Comparison of ENCODE assay signal across 26 cellular contexts in the genomic region with DNA sequence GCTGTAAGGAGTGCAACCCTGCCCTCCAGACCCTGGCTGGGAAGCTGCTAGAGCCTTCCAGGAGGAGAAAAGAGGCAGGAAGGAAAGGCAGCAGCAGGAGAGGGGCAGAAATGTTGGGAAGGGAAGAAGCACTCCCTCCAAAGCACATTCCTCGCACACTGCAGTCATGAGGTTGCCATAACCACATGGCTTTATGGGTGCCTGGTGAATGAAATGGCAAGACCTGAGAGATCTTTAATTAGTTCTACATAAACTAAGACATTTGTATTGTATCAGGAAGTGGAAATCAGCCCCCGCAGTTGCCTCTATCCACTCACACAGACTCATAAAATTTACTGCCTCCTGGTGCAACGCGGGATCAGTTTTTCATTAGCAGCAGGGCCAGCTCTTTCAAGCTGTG.
"Had no signal": no experiment of that assay in that cellular context is flagged by ENCODE, and none has a peak within 500 bp of the region (broad histone marks: within the 10 kb centered on the region; RNA-seq: fewer than 3 reads in every experiment).

No MANE protein-coding gene starts in this region.

- H3K27me3 ChIP-seq: left lung, right lobe of liver, stomach, suprapubic skin, tibial nerve had no signal

- DNase-seq: activated CD4-positive, alpha-beta T cell treated with anti-CD3 and anti-CD28 coated beads for 36 hours; activated CD4-positive, alpha-beta T cell treated with anti-CD3 and anti-CD28 coated beads, Interleukin-2, amount 50 U/mL, for 4 hours; activated CD8-positive, alpha-beta memory T cell treated with anti-CD3 and anti-CD28 coated beads for 24 hours; activated CD8-positive, alpha-beta memory T cell treated with anti-CD3 and anti-CD28 coated beads, Interleukin-2, amount 50 U/mL, for 48 hours; activated naive CD4-positive, alpha-beta T cell treated with Interleukin-2 at 50 U/mL for 16 hours; activated T-cell treated with anti-CD3 and anti-CD28 coated beads, Interleukin-2, amount 50 U/mL, for 48 hours; amygdala; cerebellar nuclear complex; cortex of kidney; foreskin keratinocyte; left lung; natural killer cell; nucleus accumbens; right lobe of liver; small intestine; stimulated activated CD4-positive, alpha-beta T cell treated with anti-CD3 and anti-CD28 coated beads, Interleukin-2, amount 100 ng/mL, for 24 hours; stomach; T-cell had no signal

- H3K36me3 Mint-ChIP-seq: mesothelial cell of epicardium; natural killer cell; stimulated activated memory B cell treated with anti-CD40 and anti-IgM and Interleukin-4, amounts not matched to agents 10 μg/mL and 1 μg/mL and 100 μg/mL, for 72 hours; T-cell; WTC11 had no signal

- H3K9me3 Mint-ChIP-seq: mesothelial cell of epicardium; natural killer cell; stimulated activated memory B cell treated with anti-CD40 and anti-IgM and Interleukin-4, amounts not matched to agents 10 μg/mL and 1 μg/mL and 100 μg/mL, for 72 hours; T-cell; T-helper 2 cell treated with Interferon-gamma antibody and Interleukin-4, amounts not matched to agents 5 μg/mL and 100 μg/mL, for 36 hours; WTC11 had no signal

- H3K4me1 ChIP-seq: foreskin keratinocyte had no signal

- H2AFZ ChIP-seq: parathyroid adenoma had no signal

- H3K27me3 Mint-ChIP-seq: activated CD4-positive, alpha-beta T cell treated with anti-CD3 and anti-CD28 coated beads for 36 hours had no signal

- H3K4me3 ChIP-seq: left lung, right lobe of liver, stomach, suprapubic skin, tibial nerve had no signal

- H3K36me3 ChIP-seq: left lung, right lobe of liver, stomach, suprapubic skin, tibial nerve had no signal

- H3K9me3 ChIP-seq: left lung, right lobe of liver, stomach, suprapubic skin, tibial nerve had no signal

- ATAC-seq: activated CD4-positive, alpha-beta T cell treated with anti-CD3 and anti-CD28 coated beads for 36 hours; foreskin keratinocyte; left lung; natural killer cell; right lobe of liver; stimulated activated memory B cell treated with anti-CD40 and anti-IgM and Interleukin-4, amounts not matched to agents 10 μg/mL and 1 μg/mL and 100 μg/mL, for 72 hours; T-cell had no signal

- H3K4me1 Mint-ChIP-seq: activated CD4-positive, alpha-beta T cell treated with anti-CD3 and anti-CD28 coated beads for 36 hours; natural killer cell; stimulated activated memory B cell treated with anti-CD40 and anti-IgM and Interleukin-4, amounts not matched to agents 10 μg/mL and 1 μg/mL and 100 μg/mL, for 72 hours; T-cell had no signal

- H3K79me2 ChIP-seq: parathyroid adenoma had no signal

- H3K27ac Mint-ChIP-seq: activated CD4-positive, alpha-beta T cell treated with anti-CD3 and anti-CD28 coated beads for 36 hours; mesothelial cell of epicardium; natural killer cell; stimulated activated memory B cell treated with anti-CD40 and anti-IgM and Interleukin-4, amounts not matched to agents 10 μg/mL and 1 μg/mL and 100 μg/mL, for 72 hours; T-cell; T-helper 2 cell treated with Interferon-gamma antibody and Interleukin-4, amounts not matched to agents 5 μg/mL and 100 μg/mL, for 36 hours; WTC11 had no signal

- H3K27ac ChIP-seq: epithelial cell of prostate, foreskin keratinocyte, left lung, parathyroid adenoma, right lobe of liver, stomach, suprapubic skin, tibial nerve had no signal

- H3K9ac ChIP-seq: parathyroid adenoma had no signal

- H3K4me3 Mint-ChIP-seq: activated CD4-positive, alpha-beta T cell treated with anti-CD3 and anti-CD28 coated beads for 36 hours; mesothelial cell of epicardium; natural killer cell; stimulated activated memory B cell treated with anti-CD40 and anti-IgM and Interleukin-4, amounts not matched to agents 10 μg/mL and 1 μg/mL and 100 μg/mL, for 72 hours; T-cell; T-helper 2 cell treated with Interferon-gamma antibody and Interleukin-4, amounts not matched to agents 5 μg/mL and 100 μg/mL, for 36 hours; WTC11 had no signal
